ENCODE assay signal across 24 cellular contexts in genomic region chr14:23933706-23934105, GRCh38.
"Had no signal": no experiment of that assay in that cellular context is flagged by ENCODE, and none has a peak within 500 bp of the region (broad histone marks: within the 10 kb centered on the region; RNA-seq: fewer than 3 reads in every experiment).

No MANE protein-coding gene starts in this region.

- DNase-seq: heart left ventricle; hypothalamus; immature natural killer cell; kidney; left colon; left ventricle myocardium inferior; naive thymus-derived CD8-positive, alpha-beta T cell; nucleus accumbens; pancreas; psoas muscle; stimulated activated CD4-positive, alpha-beta T cell treated with anti-CD3 and anti-CD28 coated beads, Interleukin-12 subunit alpha, Interleukin-12 subunit beta, amount 100 ng/mL, for 4 hours; stimulated activated CD4-positive, alpha-beta T cell treated with anti-CD3 and anti-CD28 coated beads, Interleukin-15, amount 100 ng/mL, for 24 hours; stimulated activated CD4-positive, alpha-beta T cell treated with anti-CD3 and anti-CD28 coated beads, Interleukin-2, amount 100 ng/mL, for 24 hours; stimulated activated CD4-positive, alpha-beta T cell treated with anti-CD3 and anti-CD28 coated beads, Interleukin-4, amount 100 ng/mL, for 1 hour; stimulated activated naive CD4-positive, alpha-beta T cell; tibial artery; trophoblast cell; upper lobe of right lung had no signal

- H3K9me3 Mint-ChIP-seq: immature natural killer cell; memory B cell; naive thymus-derived CD8-positive, alpha-beta T cell; stimulated activated naive CD8-positive, alpha-beta T cell treated with anti-CD3 and anti-CD28 coated beads, Interleukin-15, Interleukin-2, amounts not matched to agents 100 ng/mL and 50 ng/mL, for 24 hours had no signal

- H3K27me3 ChIP-seq: heart left ventricle, pancreas, suprapubic skin, tibial artery, upper lobe of right lung had no signal

- H3K27ac Mint-ChIP-seq: immature natural killer cell; memory B cell; naive thymus-derived CD8-positive, alpha-beta T cell; stimulated activated naive CD8-positive, alpha-beta T cell treated with anti-CD3 and anti-CD28 coated beads, Interleukin-15, Interleukin-2, amounts not matched to agents 100 ng/mL and 50 ng/mL, for 24 hours had no signal

- H3K4me3 ChIP-seq: heart left ventricle, left ventricle myocardium inferior, pancreas, psoas muscle, skin epidermis, suprapubic skin, thoracic aorta, tibial artery, upper lobe of right lung had no signal

- H3K36me3 ChIP-seq: heart left ventricle, left ventricle myocardium inferior, pancreas, suprapubic skin, thoracic aorta, upper lobe of right lung had no signal

- H3K27ac ChIP-seq: heart left ventricle, left ventricle myocardium inferior, pancreas, psoas muscle, skin epidermis, suprapubic skin, thoracic aorta, tibial artery, upper lobe of right lung had no signal

- H3K4me1 ChIP-seq: left ventricle myocardium inferior, psoas muscle, upper lobe of right lung had no signal

- H3K27me3 Mint-ChIP-seq: stimulated activated naive CD8-positive, alpha-beta T cell treated with anti-CD3 and anti-CD28 coated beads, Interleukin-15, Interleukin-2, amounts not matched to agents 100 ng/mL and 50 ng/mL, for 24 hours had no signal

- H3K4me3 Mint-ChIP-seq: immature natural killer cell; memory B cell; naive thymus-derived CD8-positive, alpha-beta T cell; stimulated activated naive CD8-positive, alpha-beta T cell treated with anti-CD3 and anti-CD28 coated beads, Interleukin-15, Interleukin-2, amounts not matched to agents 100 ng/mL and 50 ng/mL, for 24 hours had no signal

- H3K36me3 Mint-ChIP-seq: naive thymus-derived CD8-positive, alpha-beta T cell had no signal

- ATAC-seq: heart left ventricle; left colon; naive thymus-derived CD8-positive, alpha-beta T cell; pancreas; psoas muscle; sciatic nerve; upper lobe of right lung had no signal

- H3K9me3 ChIP-seq: heart left ventricle, left ventricle myocardium inferior, pancreas, psoas muscle, suprapubic skin, thoracic aorta, tibial artery, upper lobe of right lung had no signal

- H3K4me1 Mint-ChIP-seq: immature natural killer cell, memory B cell had no signal
